In the genomic region with DNA sequence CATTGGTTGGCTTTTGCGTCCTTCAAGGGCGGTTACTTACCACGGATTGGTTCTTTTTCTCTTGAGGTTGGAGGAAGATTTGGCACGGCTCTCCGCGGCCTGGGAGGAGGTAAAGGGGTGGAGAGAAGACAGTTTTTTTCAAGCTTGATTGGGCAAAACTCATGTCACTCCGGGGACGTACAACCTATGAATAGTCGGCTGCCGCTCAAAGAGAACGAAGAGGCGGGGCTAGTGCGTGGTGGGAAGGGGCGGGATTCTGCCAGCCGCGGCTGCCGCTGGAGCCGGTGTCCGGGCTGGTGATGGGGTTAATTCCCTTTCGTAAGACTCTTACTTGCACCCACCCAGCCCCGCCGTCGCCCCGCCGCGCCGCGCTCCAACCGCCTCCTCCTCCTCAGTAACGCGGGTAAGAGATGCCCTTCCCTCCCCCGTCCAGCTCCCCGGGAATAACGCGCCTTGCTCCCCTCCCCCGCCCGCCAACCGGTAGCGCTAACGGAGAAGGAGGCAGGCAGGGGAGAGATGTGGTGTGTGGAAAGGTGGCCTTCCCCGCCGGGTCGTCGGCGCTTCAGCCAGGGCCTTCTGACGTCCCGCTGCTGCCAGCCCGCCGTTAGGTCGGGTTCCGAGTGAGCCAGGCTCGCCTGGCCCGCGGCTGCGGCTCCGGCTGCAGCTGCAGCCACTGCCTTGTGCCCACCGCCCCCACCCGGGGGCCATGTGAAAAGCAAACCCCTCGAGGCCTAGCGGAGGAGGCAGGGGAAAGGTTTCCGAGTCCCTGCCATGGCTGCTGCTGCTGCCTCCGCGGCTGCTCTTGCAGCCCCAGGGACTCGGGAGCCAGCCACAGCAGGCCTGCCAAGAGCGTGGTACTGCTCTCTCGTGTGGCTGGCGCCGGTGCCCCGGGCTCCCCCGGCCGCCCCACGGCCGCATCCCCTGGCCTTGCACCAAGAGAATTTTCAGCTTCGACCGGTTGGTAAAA, we compare ENCODE assay signal across 1 cellular context.
A peak's percentile ranks its signal among the peaks of the same experiment; 100 is the strongest.
TF ChIP-seq lines count a peak whose summit lies in the region.

A gene (plus strand): TSS at position 254 of the 967 bp plus-strand sequence. CDS start 73,362 bp downstream, outside the sequence.

TF ChIP-seq in WTC11, 78 proteins besides CTCF, POLR2A, EP300 and RAD21 (continued from another document):
- TF ChIP-seq, protein P1, sequence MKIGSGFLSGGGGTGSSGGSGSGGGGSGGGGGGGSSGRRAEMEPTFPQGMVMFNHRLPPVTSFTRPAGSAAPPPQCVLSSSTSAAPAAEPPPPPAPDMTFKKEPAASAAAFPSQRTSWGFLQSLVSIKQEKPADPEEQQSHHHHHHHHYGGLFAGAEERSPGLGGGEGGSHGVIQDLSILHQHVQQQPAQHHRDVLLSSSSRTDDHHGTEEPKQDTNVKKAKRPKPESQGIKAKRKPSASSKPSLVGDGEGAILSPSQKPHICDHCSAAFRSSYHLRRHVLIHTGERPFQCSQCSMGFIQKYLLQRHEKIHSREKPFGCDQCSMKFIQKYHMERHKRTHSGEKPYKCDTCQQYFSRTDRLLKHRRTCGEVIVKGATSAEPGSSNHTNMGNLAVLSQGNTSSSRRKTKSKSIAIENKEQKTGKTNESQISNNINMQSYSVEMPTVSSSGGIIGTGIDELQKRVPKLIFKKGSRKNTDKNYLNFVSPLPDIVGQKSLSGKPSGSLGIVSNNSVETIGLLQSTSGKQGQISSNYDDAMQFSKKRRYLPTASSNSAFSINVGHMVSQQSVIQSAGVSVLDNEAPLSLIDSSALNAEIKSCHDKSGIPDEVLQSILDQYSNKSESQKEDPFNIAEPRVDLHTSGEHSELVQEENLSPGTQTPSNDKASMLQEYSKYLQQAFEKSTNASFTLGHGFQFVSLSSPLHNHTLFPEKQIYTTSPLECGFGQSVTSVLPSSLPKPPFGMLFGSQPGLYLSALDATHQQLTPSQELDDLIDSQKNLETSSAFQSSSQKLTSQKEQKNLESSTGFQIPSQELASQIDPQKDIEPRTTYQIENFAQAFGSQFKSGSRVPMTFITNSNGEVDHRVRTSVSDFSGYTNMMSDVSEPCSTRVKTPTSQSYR (CRISPR knock-in tag; IDR thresholded peaks at IDR 0.05), result peak; percentile 83; the same call in 1 of the 2 replicates
- TF ChIP-seq GABPB1 (CRISPR knock-in tag; IDR thresholded peaks at IDR 0.05) (peak; percentile 45; the same call in 1 of the 2 replicates), GTF2I (CRISPR knock-in tag; conservative IDR thresholded peaks at IDR 0.05) (no peak), ZNF423 (CRISPR knock-in tag; IDR thresholded peaks at IDR 0.05) (no peak), SP1 (CRISPR knock-in tag; conservative IDR thresholded peaks at IDR 0.05) (no peak), KAT7 (CRISPR knock-in tag; IDR thresholded peaks at IDR 0.05; ENCODE audit: borderline replicate concordance) (peak; percentile 67; the same call in 1 of the 2 replicates), JUN (CRISPR knock-in tag; IDR thresholded peaks at IDR 0.05) (no peak), FOXP1 (CRISPR knock-in tag; IDR thresholded peaks at IDR 0.05; ENCODE audit: borderline replicate concordance) (peak; percentile 88; the same call in 1 of the 2 replicates), ZNF671 (CRISPR knock-in tag; IDR thresholded peaks at IDR 0.05) (no peak), TEAD4 (CRISPR knock-in tag; IDR thresholded peaks at IDR 0.05) (no peak; the same call in 1 of the 2 replicates), PRRX2 (CRISPR knock-in tag; IDR thresholded peaks at IDR 0.05) (no peak), ZNF232 (CRISPR knock-in tag; IDR thresholded peaks at IDR 0.05) (no peak), ETV6 (CRISPR knock-in tag; IDR thresholded peaks at IDR 0.05) (no peak), NFE2L1 (CRISPR knock-in tag; IDR thresholded peaks at IDR 0.05) (no peak), FOXK1 (CRISPR knock-in tag; IDR thresholded peaks at IDR 0.05) (0 out of 2 replicates have a peak, but pooled peaks have one; percentile 33), TP53 (CRISPR knock-in tag; IDR thresholded peaks at IDR 0.05) (no peak), MYBL2 (CRISPR knock-in tag; IDR thresholded peaks at IDR 0.05) (0 out of 2 replicates have a peak, but pooled peaks have one; percentile 59), FOXJ3 (CRISPR knock-in tag; IDR thresholded peaks at IDR 0.05; ENCODE audit: borderline replicate concordance) (no peak), ZNF416 (CRISPR knock-in tag; IDR thresholded peaks at IDR 0.05) (no peak)
- TF ChIP-seq, protein P2, sequence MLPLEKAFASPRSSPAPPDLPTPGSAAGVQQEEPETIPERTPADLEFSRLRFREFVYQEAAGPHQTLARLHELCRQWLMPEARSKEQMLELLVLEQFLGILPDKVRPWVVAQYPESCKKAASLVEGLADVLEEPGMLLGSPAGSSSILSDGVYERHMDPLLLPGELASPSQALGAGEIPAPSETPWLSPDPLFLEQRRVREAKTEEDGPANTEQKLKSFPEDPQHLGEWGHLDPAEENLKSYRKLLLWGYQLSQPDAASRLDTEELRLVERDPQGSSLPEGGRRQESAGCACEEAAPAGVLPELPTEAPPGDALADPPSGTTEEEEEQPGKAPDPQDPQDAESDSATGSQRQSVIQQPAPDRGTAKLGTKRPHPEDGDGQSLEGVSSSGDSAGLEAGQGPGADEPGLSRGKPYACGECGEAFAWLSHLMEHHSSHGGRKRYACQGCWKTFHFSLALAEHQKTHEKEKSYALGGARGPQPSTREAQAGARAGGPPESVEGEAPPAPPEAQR (CRISPR knock-in tag; IDR thresholded peaks at IDR 0.05), result no peak
- TF ChIP-seq, protein P3, sequence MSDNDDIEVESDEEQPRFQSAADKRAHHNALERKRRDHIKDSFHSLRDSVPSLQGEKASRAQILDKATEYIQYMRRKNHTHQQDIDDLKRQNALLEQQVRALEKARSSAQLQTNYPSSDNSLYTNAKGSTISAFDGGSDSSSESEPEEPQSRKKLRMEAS (CRISPR knock-in tag; IDR thresholded peaks at IDR 0.05), result no peak
- TF ChIP-seq, protein P4, sequence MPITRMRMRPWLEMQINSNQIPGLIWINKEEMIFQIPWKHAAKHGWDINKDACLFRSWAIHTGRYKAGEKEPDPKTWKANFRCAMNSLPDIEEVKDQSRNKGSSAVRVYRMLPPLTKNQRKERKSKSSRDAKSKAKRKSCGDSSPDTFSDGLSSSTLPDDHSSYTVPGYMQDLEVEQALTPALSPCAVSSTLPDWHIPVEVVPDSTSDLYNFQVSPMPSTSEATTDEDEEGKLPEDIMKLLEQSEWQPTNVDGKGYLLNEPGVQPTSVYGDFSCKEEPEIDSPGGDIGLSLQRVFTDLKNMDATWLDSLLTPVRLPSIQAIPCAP (CRISPR knock-in tag; IDR thresholded peaks at IDR 0.05), result peak; percentile 36; the same call in 1 of the 2 replicates
- TF ChIP-seq, protein P5, sequence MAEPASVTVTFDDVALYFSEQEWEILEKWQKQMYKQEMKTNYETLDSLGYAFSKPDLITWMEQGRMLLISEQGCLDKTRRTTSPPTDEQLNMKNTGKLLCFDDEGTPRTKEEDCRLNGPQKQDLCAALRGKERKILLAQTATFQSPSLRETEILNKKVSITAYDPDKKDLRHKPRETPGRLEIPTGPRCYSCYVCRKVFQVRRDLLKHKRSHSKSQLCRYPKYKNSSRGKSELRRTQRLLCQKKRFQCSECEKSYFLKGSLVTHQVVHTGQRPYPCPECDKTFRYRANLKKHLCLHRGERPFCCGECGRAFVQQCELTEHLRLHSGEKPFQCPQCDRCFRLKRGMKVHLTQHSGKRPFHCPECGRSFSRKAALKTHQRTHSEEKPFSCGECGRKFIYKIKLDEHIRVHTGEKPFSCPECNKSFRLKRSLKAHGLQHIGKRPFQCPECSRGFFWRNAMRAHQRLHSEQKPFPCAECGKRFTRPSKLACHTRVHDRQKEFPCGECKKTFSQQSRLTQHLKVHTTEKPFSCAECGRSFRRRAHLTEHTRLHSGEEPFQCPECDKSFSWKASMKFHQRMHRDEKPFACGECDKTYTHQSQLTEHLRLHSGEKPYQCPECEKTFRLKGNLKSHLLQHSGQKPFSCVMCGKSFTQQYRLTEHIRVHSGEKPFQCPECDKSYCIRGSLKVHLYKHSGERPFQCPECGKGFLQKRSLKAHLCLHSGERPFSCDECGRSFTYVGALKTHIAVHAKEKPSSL (CRISPR knock-in tag; conservative IDR thresholded peaks at IDR 0.05), result no peak
- TF ChIP-seq, protein P6, sequence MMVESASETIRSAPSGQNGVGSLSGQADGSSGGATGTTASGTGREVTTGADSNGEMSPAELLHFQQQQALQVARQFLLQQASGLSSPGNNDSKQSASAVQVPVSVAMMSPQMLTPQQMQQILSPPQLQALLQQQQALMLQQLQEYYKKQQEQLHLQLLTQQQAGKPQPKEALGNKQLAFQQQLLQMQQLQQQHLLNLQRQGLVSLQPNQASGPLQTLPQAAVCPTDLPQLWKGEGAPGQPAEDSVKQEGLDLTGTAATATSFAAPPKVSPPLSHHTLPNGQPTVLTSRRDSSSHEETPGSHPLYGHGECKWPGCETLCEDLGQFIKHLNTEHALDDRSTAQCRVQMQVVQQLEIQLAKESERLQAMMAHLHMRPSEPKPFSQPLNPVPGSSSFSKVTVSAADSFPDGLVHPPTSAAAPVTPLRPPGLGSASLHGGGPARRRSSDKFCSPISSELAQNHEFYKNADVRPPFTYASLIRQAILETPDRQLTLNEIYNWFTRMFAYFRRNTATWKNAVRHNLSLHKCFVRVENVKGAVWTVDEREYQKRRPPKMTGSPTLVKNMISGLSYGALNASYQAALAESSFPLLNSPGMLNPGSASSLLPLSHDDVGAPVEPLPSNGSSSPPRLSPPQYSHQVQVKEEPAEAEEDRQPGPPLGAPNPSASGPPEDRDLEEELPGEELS (CRISPR knock-in tag; IDR thresholded peaks at IDR 0.05), result no peak; the same call in 1 of the 2 replicates
- TF ChIP-seq, protein P7, sequence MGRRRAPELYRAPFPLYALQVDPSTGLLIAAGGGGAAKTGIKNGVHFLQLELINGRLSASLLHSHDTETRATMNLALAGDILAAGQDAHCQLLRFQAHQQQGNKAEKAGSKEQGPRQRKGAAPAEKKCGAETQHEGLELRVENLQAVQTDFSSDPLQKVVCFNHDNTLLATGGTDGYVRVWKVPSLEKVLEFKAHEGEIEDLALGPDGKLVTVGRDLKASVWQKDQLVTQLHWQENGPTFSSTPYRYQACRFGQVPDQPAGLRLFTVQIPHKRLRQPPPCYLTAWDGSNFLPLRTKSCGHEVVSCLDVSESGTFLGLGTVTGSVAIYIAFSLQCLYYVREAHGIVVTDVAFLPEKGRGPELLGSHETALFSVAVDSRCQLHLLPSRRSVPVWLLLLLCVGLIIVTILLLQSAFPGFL (CRISPR knock-in tag; IDR thresholded peaks at IDR 0.05; ENCODE audit: borderline replicate concordance), result no peak
- TF ChIP-seq, protein P8, sequence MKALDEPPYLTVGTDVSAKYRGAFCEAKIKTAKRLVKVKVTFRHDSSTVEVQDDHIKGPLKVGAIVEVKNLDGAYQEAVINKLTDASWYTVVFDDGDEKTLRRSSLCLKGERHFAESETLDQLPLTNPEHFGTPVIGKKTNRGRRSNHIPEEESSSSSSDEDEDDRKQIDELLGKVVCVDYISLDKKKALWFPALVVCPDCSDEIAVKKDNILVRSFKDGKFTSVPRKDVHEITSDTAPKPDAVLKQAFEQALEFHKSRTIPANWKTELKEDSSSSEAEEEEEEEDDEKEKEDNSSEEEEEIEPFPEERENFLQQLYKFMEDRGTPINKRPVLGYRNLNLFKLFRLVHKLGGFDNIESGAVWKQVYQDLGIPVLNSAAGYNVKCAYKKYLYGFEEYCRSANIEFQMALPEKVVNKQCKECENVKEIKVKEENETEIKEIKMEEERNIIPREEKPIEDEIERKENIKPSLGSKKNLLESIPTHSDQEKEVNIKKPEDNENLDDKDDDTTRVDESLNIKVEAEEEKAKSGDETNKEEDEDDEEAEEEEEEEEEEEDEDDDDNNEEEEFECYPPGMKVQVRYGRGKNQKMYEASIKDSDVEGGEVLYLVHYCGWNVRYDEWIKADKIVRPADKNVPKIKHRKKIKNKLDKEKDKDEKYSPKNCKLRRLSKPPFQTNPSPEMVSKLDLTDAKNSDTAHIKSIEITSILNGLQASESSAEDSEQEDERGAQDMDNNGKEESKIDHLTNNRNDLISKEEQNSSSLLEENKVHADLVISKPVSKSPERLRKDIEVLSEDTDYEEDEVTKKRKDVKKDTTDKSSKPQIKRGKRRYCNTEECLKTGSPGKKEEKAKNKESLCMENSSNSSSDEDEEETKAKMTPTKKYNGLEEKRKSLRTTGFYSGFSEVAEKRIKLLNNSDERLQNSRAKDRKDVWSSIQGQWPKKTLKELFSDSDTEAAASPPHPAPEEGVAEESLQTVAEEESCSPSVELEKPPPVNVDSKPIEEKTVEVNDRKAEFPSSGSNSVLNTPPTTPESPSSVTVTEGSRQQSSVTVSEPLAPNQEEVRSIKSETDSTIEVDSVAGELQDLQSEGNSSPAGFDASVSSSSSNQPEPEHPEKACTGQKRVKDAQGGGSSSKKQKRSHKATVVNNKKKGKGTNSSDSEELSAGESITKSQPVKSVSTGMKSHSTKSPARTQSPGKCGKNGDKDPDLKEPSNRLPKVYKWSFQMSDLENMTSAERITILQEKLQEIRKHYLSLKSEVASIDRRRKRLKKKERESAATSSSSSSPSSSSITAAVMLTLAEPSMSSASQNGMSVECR (CRISPR knock-in tag; IDR thresholded peaks at IDR 0.05; ENCODE audit: borderline replicate concordance), result peak; percentile 88; the same call in 1 of the 2 replicates
- TF ChIP-seq, protein P9, sequence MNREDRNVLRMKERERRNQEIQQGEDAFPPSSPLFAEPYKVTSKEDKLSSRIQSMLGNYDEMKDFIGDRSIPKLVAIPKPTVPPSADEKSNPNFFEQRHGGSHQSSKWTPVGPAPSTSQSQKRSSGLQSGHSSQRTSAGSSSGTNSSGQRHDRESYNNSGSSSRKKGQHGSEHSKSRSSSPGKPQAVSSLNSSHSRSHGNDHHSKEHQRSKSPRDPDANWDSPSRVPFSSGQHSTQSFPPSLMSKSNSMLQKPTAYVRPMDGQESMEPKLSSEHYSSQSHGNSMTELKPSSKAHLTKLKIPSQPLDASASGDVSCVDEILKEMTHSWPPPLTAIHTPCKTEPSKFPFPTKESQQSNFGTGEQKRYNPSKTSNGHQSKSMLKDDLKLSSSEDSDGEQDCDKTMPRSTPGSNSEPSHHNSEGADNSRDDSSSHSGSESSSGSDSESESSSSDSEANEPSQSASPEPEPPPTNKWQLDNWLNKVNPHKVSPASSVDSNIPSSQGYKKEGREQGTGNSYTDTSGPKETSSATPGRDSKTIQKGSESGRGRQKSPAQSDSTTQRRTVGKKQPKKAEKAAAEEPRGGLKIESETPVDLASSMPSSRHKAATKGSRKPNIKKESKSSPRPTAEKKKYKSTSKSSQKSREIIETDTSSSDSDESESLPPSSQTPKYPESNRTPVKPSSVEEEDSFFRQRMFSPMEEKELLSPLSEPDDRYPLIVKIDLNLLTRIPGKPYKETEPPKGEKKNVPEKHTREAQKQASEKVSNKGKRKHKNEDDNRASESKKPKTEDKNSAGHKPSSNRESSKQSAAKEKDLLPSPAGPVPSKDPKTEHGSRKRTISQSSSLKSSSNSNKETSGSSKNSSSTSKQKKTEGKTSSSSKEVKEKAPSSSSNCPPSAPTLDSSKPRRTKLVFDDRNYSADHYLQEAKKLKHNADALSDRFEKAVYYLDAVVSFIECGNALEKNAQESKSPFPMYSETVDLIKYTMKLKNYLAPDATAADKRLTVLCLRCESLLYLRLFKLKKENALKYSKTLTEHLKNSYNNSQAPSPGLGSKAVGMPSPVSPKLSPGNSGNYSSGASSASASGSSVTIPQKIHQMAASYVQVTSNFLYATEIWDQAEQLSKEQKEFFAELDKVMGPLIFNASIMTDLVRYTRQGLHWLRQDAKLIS (CRISPR knock-in tag; IDR thresholded peaks at IDR 0.05; ENCODE audit: borderline replicate concordance), result 0 out of 2 replicates have a peak, but pooled peaks have one; percentile 39
- TF ChIP-seq, protein P10, sequence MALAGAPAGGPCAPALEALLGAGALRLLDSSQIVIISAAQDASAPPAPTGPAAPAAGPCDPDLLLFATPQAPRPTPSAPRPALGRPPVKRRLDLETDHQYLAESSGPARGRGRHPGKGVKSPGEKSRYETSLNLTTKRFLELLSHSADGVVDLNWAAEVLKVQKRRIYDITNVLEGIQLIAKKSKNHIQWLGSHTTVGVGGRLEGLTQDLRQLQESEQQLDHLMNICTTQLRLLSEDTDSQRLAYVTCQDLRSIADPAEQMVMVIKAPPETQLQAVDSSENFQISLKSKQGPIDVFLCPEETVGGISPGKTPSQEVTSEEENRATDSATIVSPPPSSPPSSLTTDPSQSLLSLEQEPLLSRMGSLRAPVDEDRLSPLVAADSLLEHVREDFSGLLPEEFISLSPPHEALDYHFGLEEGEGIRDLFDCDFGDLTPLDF (CRISPR knock-in tag; IDR thresholded peaks at IDR 0.05), result no peak
